15 cellular contexts compared by ENCODE assay signal in the genomic region with DNA sequence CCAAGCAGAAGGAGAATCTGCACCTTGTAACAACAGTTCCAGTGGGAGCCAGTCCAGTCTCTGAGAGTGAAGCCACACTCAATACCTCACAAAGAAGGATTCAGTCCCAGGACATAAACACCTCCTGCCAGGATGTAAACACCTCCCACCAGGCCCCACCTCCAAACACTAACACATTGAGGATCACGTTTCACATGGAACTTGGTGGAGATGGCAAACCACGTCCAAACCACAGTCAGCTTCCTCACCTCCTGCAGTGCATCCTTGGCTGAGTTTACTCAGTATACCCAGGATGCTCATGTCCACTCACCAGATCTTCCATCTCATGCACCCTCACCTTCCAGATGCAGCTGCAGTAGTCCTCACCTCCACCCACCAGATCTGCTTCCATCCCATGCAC. TPM values are rescaled to one million over a fixed set of nuclear protein-coding genes. Genes with fewer than 3 reads are reported as not detected.
A peak's percentile ranks its signal among the peaks of the same experiment; 100 is the strongest.
DNase-seq lines count a peak whose midpoint lies in the region; ATAC-seq and TF ChIP-seq lines count a peak whose summit lies in the region.
"Had no signal": no experiment of that assay in that cellular context is flagged by ENCODE, and none has a peak within 500 bp of the region (broad histone marks: within the 10 kb centered on the region; RNA-seq: fewer than 3 reads in every experiment).

No MANE protein-coding gene starts in this region.

- H3K9me3 Mint-ChIP-seq in activated naive CD8-positive, alpha-beta T cell treated with anti-CD3 and anti-CD28 coated beads, Interleukin-2, amount 50 U/mL, for 24 hours = no peaks in the 10 kb centered on the region
- no peaks in the 10 kb centered on the region for H3K9me3 Mint-ChIP-seq in activated naive CD8-positive, alpha-beta T cell treated with anti-CD3 and anti-CD28 coated beads for 36 hours
- H3K9me3 Mint-ChIP-seq in activated B cell treated with CpG ODN at 0.5 μM for 24 hours = no peaks in the 10 kb centered on the region
- H3K9me3 Mint-ChIP-seq: CD8-positive, alpha-beta T cell had no signal

- no peak overlapping the region for H3K4me3 ChIP-seq in aorta (ENCODE audit: low read length in 2 of 2)
- H3K4me3 ChIP-seq: PC-9 had no signal

- TF ChIP-seq CTCF in activated B cell treated with CpG ODN at 0.5 μM for 24 hours (IDR thresholded peaks at IDR 0.05) = no peak

- no peak overlapping the region for H3K4me3 Mint-ChIP-seq in activated naive CD8-positive, alpha-beta T cell treated with anti-CD3 and anti-CD28 coated beads, Interleukin-2, amount 50 U/mL, for 24 hours
- H3K4me3 Mint-ChIP-seq in activated naive CD8-positive, alpha-beta T cell treated with anti-CD3 and anti-CD28 coated beads for 36 hours = no peak overlapping the region
- no peak overlapping the region for H3K4me3 Mint-ChIP-seq in activated B cell treated with CpG ODN at 0.5 μM for 24 hours
- H3K4me3 Mint-ChIP-seq: CD8-positive, alpha-beta T cell had no signal

- peaks cover 17% of the 10 kb centered on the region for H3K27me3 Mint-ChIP-seq in activated naive CD8-positive, alpha-beta T cell treated with anti-CD3 and anti-CD28 coated beads, Interleukin-2, amount 50 U/mL, for 24 hours
- H3K27me3 Mint-ChIP-seq in activated naive CD8-positive, alpha-beta T cell treated with anti-CD3 and anti-CD28 coated beads for 36 hours = peaks cover 49% of the 10 kb centered on the region
- peaks cover 28% of the 10 kb centered on the region for H3K27me3 Mint-ChIP-seq in activated B cell treated with CpG ODN at 0.5 μM for 24 hours

- H3K4me1 ChIP-seq in aorta (ENCODE audit: control insufficient read depth in 1 of 2, insufficient read depth in 2 of 2, low read length in 2 of 2) = no peaks in the 10 kb centered on the region
- H3K4me1 ChIP-seq: BE2C had no signal

- WGBS in aorta, 2 donors = 67 to 74% methylated on average over 2 of the region's 2 CpGs

- no peaks in the 10 kb centered on the region for H3K36me3 Mint-ChIP-seq in activated naive CD8-positive, alpha-beta T cell treated with anti-CD3 and anti-CD28 coated beads, Interleukin-2, amount 50 U/mL, for 24 hours (ENCODE audit: low read depth)
- no peaks in the 10 kb centered on the region for H3K36me3 Mint-ChIP-seq in activated naive CD8-positive, alpha-beta T cell treated with anti-CD3 and anti-CD28 coated beads for 36 hours
- H3K36me3 Mint-ChIP-seq in activated B cell treated with CpG ODN at 0.5 μM for 24 hours (ENCODE audit: low read depth) = no peaks in the 10 kb centered on the region
- H3K36me3 Mint-ChIP-seq: CD8-positive, alpha-beta T cell had no signal

- H3K27ac ChIP-seq in caudate nucleus (ENCODE audit: low read depth, low read length) = no peak overlapping the region
- H3K27ac ChIP-seq in aorta (ENCODE audit: low read depth in 1 of 2, low read length in 2 of 2) = no peak overlapping the region
- H3K27ac ChIP-seq: HL-60, PC-9, RWPE1 had no signal

- peaks cover 1% of the 10 kb centered on the region for H3K4me1 Mint-ChIP-seq in activated naive CD8-positive, alpha-beta T cell treated with anti-CD3 and anti-CD28 coated beads, Interleukin-2, amount 50 U/mL, for 24 hours
- peaks cover 2% of the 10 kb centered on the region for H3K4me1 Mint-ChIP-seq in activated naive CD8-positive, alpha-beta T cell treated with anti-CD3 and anti-CD28 coated beads for 36 hours
- H3K4me1 Mint-ChIP-seq in activated B cell treated with CpG ODN at 0.5 μM for 24 hours = peaks cover 18% of the 10 kb centered on the region

- H3K27me3 ChIP-seq in aorta (ENCODE audit: control insufficient read depth in 1 of 2, insufficient read depth in 2 of 2, low read length in 1 of 2) = no peaks in the 10 kb centered on the region
- H3K27me3 ChIP-seq: BE2C had no signal

- POLR2A ChIA-PET in activated B cell treated with CpG ODN at 0.5 μM for 24 hours (lab: Charles Lee) = interaction anchor here (0.9 kb wide), 1 partner anchor 38 kb away, joined by 3 read pairs; a partner anchor contains a TSS

- ATAC-seq in activated naive CD8-positive, alpha-beta T cell treated with anti-CD3 and anti-CD28 coated beads, Interleukin-2, amount 50 U/mL, for 24 hours = peak; percentile 24
- ATAC-seq in HG03039 (IDR thresholded peaks at IDR 0.05; ENCODE audit: unreplicated experiment) (peak; percentile 11), activated B cell treated with CpG ODN at 0.5 μM for 24 hours (ENCODE audit: low read depth) (no peak), aorta (ENCODE audit: low FRiP score) (no peak)
- ATAC-seq: CD8-positive, alpha-beta T cell had no signal

- DNase-seq in activated naive CD8-positive, alpha-beta T cell treated with anti-CD3 and anti-CD28 coated beads, Interleukin-2, amount 50 U/mL, for 24 hours = no peak
- no peak for DNase-seq in activated naive CD8-positive, alpha-beta T cell treated with anti-CD3 and anti-CD28 coated beads for 36 hours
- DNase-seq in activated B cell treated with CpG ODN at 0.5 μM for 24 hours (no peak), caudate nucleus (lab: John Stamatoyannopoulos, UW) (no peak), aorta (no peak), NOMO-1 (lab: John Stamatoyannopoulos, UW; ENCODE audit: unreplicated experiment in 2 of 2) (no peak), NCI-H2081 treated with DMSO at 0.1 percent for 48 hours (lab: John Stamatoyannopoulos, UW) (no peak)
- DNase-seq: NCI-H446 treated with DMSO at 0.1 percent for 48 hours, SIG-M5 had no signal

- H3K9me3 ChIP-seq in aorta (ENCODE audit: control insufficient read depth, low read length) = no peaks in the 10 kb centered on the region
- H3K9me3 ChIP-seq: BE2C had no signal

- CTCF ChIA-PET in activated B cell treated with CpG ODN at 0.5 μM for 24 hours (lab: Charles Lee) = interaction anchor here (0.9 to 1.9 kb wide), 5 partner anchors 19 to 837 kb away, joined by 3 to 5 read pairs (median 4); no protein-coding TSS in a partner anchor

- H3K27ac Mint-ChIP-seq in activated naive CD8-positive, alpha-beta T cell treated with anti-CD3 and anti-CD28 coated beads, Interleukin-2, amount 50 U/mL, for 24 hours = peak overlapping the region; percentile 9
- no peak overlapping the region for H3K27ac Mint-ChIP-seq in activated naive CD8-positive, alpha-beta T cell treated with anti-CD3 and anti-CD28 coated beads for 36 hours
- H3K27ac Mint-ChIP-seq in activated B cell treated with CpG ODN at 0.5 μM for 24 hours = peak overlapping the region; percentile 10
- H3K27ac Mint-ChIP-seq: CD8-positive, alpha-beta T cell had no signal

- intact Hi-C loops in activated B cell treated with CpG ODN at 0.5 μM for 24 hours (cut with micrococcal nuclease) = no loop called here
- intact Hi-C loops in aorta (cut with DNase I) = no loop called here

- H3K36me3 ChIP-seq in aorta (ENCODE audit: control insufficient read depth in 1 of 2, insufficient read depth in 2 of 2, low read length in 1 of 2) = no peaks in the 10 kb centered on the region
- H3K36me3 ChIP-seq: BE2C had no signal

RNA-seq across cellular contexts. Expression of a gene that starts 37.8 kb away (rescaled TPM):
- 10 to 100 TPM; 32.6 to 34.5 TPM for total RNA-seq in activated naive CD8-positive, alpha-beta T cell treated with anti-CD3 and anti-CD28 coated beads for 36 hours
- 30.8 and 34.6 TPM in 2 replicates for total RNA-seq in activated B cell treated with CpG ODN at 0.5 μM for 24 hours
- 10 to 100 TPM; 21.5 to 22.4 TPM for total RNA-seq in aorta
- 10 to 100 TPM; 17.8 to 26.2 TPM for polyA plus RNA-seq in aorta

Comparison
In these comparisons a context has a peak if more than half of its experiments do, and no peak if none do; other contexts are left out.
1. ATAC-seq: peak in activated naive CD8-positive, alpha-beta T cell treated with anti-CD3 and anti-CD28 coated beads, Interleukin-2, amount 50 U/mL, for 24 hours (single experiment) and HG03039 (single experiment); none in activated B cell treated with CpG ODN at 0.5 μM for 24 hours (single experiment) and aorta (single experiment).